Comparison of ENCODE assay signal across 1 cellular context in genomic region chr2:237650455-237650850, GRCh38.
TF ChIP-seq lines count a peak whose summit lies in the region.

No MANE protein-coding gene starts in this region.

TF ChIP-seq in HepG2, 621 proteins besides CTCF, POLR2A, EP300 and RAD21:
- TF ChIP-seq E2F1 (CRISPR knock-in tag; IDR thresholded peaks at IDR 0.05) (no peak), SNAPC2 (CRISPR knock-in tag; IDR thresholded peaks at IDR 0.05) (no peak), ZNF510 (CRISPR knock-in tag; IDR thresholded peaks at IDR 0.05; ENCODE audit: low read depth) (no peak), ZNF253 (CRISPR knock-in tag; IDR thresholded peaks at IDR 0.05; ENCODE audit: borderline replicate concordance) (no peak)
- TF ChIP-seq, protein P1, sequence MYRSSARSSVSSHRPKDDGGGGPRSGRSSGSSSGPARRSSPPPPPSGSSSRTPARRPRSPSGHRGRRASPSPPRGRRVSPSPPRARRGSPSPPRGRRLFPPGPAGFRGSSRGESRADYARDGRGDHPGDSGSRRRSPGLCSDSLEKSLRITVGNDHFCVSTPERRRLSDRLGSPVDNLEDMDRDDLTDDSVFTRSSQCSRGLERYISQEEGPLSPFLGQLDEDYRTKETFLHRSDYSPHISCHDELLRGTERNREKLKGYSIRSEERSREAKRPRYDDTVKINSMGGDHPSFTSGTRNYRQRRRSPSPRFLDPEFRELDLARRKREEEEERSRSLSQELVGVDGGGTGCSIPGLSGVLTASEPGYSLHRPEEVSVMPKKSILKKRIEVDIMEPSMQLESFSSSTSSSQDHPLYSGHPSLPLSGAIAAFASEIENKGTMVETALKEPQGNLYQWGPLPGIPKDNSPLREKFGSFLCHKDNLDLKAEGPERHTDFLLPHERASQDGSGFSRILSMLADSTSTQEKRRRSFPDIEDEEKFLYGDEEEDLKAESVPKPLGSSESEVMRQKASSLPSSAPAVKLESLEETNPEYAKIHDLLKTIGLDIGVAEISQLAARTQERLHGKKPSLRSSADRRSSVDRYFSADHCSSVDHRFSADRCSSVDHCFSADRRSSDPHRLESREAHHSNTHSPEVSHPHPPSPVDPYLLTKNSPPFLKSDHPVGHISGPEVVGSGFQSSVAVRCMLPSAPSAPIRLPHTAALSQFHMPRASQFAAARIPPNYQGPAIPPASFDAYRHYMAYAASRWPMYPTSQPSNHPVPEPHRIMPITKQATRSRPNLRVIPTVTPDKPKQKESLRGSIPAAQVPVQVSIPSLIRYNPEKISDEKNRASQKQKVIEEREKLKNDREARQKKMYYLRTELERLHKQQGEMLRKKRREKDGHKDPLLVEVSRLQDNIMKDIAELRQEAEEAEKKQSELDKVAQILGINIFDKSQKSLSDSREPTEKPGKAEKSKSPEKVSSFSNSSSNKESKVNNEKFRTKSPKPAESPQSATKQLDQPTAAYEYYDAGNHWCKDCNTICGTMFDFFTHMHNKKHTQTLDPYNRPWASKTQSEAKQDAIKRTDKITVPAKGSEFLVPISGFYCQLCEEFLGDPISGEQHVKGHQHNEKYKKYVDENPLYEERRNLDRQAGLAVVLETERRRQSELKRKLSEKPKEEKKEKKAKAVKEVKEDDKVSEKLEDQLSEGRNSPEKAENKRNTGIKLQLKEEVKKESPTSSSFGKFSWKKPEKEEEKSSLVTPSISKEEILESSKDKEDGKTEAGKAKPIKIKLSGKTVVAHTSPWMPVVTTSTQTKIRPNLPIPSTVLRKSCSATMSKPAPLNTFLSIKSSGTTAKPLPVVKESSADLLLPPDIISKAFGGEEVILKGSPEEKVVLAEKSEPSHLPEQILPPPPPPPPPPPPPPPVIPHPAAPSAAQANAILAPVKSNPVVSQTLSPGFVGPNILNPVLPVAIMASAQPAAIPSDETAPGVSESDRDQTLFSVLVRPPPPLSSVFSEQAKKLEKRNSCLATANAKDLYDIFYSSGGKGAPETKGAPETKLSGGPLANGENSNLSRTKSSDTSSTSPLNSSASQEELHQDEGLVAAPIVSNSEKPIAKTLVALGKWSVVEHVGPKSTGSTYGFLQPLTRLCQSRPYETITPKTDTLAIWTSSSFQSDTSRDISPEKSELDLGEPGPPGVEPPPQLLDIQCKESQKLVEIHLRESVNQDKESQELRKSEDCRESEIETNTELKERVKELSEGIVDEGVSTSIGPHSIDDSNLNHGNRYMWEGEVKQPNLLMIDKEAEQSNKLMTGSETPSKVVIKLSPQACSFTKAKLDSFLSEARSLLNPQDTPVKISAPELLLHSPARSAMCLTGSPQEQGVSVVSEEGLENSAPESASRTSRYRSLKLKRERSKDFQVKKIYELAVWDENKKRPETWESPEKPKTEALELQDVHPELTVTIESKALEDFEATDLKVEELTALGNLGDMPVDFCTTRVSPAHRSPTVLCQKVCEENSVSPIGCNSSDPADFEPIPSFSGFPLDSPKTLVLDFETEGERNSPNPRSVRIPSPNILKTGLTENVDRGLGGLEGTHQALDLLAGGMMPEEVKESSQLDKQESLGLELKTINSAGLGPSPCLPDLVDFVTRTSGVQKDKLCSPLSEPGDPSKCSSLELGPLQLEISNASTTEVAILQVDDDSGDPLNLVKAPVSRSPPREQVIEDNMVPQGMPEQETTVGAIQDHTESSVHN (CRISPR knock-in tag; IDR thresholded peaks at IDR 0.05) = no peak
- TF ChIP-seq, protein P2, sequence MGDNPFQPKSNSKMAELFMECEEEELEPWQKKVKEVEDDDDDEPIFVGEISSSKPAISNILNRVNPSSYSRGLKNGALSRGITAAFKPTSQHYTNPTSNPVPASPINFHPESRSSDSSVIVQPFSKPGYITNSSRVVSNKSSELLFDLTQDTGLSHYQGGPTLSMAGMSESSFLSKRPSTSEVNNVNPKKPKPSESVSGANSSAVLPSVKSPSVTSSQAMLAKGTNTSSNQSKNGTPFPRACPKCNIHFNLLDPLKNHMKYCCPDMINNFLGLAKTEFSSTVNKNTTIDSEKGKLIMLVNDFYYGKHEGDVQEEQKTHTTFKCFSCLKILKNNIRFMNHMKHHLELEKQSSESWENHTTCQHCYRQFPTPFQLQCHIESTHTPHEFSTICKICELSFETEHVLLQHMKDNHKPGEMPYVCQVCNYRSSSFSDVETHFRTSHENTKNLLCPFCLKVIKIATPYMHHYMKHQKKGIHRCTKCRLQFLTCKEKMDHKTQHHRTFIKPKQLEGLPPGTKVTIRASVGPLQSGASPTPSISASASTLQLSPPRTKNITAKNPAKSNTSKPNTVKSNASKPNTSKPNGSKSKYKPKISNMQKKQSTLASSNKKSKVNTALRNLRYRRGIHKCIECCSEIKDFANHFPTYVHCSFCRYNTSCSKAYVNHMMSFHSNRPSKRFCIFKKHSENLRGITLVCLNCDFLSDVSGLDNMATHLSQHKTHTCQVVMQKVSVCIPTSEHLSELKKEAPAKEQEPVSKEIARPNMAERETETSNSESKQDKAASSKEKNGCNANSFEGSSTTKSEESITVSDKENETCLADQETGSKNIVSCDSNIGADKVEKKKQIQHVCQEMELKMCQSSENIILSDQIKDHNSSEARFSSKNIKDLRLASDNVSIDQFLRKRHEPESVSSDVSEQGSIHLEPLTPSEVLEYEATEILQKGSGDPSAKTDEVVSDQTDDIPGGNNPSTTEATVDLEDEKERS (CRISPR knock-in tag; IDR thresholded peaks at IDR 0.05) = no peak
TF ChIP-seq in HepG2: peak in this region for 0.
